ENCODE assay signal across 8 cellular contexts in the genomic region with DNA sequence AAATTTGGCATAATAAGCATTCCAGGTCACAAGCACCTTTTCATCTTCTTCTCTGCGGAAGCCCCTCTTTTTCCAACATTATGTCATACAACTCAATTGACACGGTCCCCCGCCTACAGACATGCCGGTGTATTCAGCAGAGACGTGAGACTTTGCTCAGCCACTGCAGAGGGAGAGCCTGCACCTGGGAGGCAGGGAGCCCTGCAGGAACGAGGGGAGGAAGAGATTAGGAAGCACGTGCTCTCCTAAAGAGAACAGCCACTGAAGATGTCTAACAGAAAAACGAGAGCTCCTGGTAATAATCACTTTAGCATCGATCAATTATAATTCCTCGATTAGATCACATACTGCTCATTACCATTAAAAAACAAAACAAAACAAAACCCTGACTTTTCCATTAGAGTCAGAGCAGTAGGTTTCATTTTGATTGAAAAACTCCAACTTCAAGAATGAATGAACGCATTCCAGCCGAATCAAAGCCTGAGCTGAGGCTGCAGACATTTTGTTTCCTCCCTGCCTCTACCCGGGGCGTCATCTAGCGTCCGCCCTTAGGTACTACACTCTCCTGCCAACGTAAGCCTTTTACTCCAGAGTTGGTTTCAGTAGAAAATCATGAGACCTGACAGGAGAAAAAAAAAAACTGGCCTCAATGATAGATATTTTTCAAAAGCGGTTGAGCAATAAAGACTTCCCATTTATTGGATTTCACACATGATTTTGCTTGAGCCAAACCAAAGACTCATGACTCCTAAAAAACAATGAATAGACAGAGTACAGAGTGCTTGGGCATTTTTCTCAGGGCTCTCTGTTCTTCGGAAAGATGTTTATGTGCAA.
DNase-seq lines count a peak whose midpoint lies in the region; ATAC-seq and TF ChIP-seq lines count a peak whose summit lies in the region.

No MANE protein-coding gene starts in this region.

- H3K27ac ChIP-seq in KMS-11 (no peak overlapping the region), neural progenitor cell (no peak overlapping the region)

- H3K4me1 ChIP-seq in KMS-11 (ENCODE audit: low read depth, poor library complexity, severe bottlenecking): peaks cover 4% of the 10 kb centered on the region
- peaks cover 24% of the 10 kb centered on the region for H3K4me1 ChIP-seq in neural progenitor cell

- H3K36me3 Mint-ChIP-seq in neural progenitor cell: no peaks in the 10 kb centered on the region

- TF ChIP-seq CTCF in KMS-11 (conservative IDR thresholded peaks at IDR 0.05; ENCODE audit: low read depth, low read length) (peak; percentile 88), fibroblast of mammary gland (conservative IDR thresholded peaks at IDR 0.05; ENCODE audit: control insufficient read depth, insufficient read depth, low read depth, low read length) (peak; percentile 100), neural progenitor cell (IDR thresholded peaks at IDR 0.05) (peak; percentile 96)

- peaks cover 70% of the 10 kb centered on the region for H3K4me1 Mint-ChIP-seq in neural progenitor cell

- no peak overlapping the region for H3K4me3 ChIP-seq in KMS-11 (IDR thresholded peaks at IDR 0.05; ENCODE audit: insufficient read depth, low read depth, low read length)
- H3K4me3 ChIP-seq in fibroblast of mammary gland (ENCODE audit: control insufficient read depth, low read depth, low read length): peak overlapping the region; percentile 30
- no peak overlapping the region for H3K4me3 ChIP-seq in neural progenitor cell

- H3K27ac Mint-ChIP-seq in neural progenitor cell: peak overlapping the region; percentile 65

- H3K4me3 Mint-ChIP-seq in neural progenitor cell: peak overlapping the region; percentile 74

- H3K79me2 ChIP-seq in KMS-11 (ENCODE audit: insufficient read depth, low read depth): no peaks in the 10 kb centered on the region
- H3K79me2 ChIP-seq in neural progenitor cell (ENCODE audit: low read depth): no peaks in the 10 kb centered on the region

- H2AFZ ChIP-seq in KMS-11 (ENCODE audit: low read depth) (peak overlapping the region; percentile 65; the same call in 1 of the 2 replicates), neural progenitor cell (replicated peaks) (peak overlapping the region; percentile 61)

- H3K36me3 ChIP-seq in KMS-11 (ENCODE audit: insufficient read depth) (no peaks in the 10 kb centered on the region), neural progenitor cell (no peaks in the 10 kb centered on the region)

- H3K9me3 Mint-ChIP-seq in neural progenitor cell: peaks cover 6% of the 10 kb centered on the region

- H3K27me3 Mint-ChIP-seq in neural progenitor cell (ENCODE audit: insufficient read depth, low read depth): peaks cover 9% of the 10 kb centered on the region

- ATAC-seq in GM18873 (IDR thresholded peaks at IDR 0.05; ENCODE audit: low FRiP score, unreplicated experiment): peak; percentile 44
- ATAC-seq in stimulated activated naive CD8-positive, alpha-beta T cell treated with anti-CD3 and anti-CD28 coated beads, Interleukin-15, Interleukin-2, amounts not matched to agents 100 U/mL and 50 U/mL, for 24 hours: peak; percentile 70

- no peaks in the 10 kb centered on the region for H3K9me3 ChIP-seq in neural progenitor cell (ENCODE audit: low read depth)

- no peak overlapping the region for H3K9ac ChIP-seq in KMS-11
- no peak overlapping the region for H3K9ac ChIP-seq in neural progenitor cell

- DNase-seq in AG08395 (ENCODE audit: low spot score): peak; percentile 83
- peak; percentile 74 for DNase-seq in RPMI7951 (ENCODE audit: low read depth)
- peak; percentile 71 for DNase-seq in activated T-helper 1 cell treated with Interleukin-2 at 50 U/mL for 16 hours (ENCODE audit: low read depth)
- DNase-seq in fibroblast of mammary gland (ENCODE audit: low read depth): peak; percentile 93
- peak; percentile 87 for DNase-seq in neural progenitor cell (ENCODE audit: low spot score)
- peak; percentile 85 for DNase-seq in stimulated activated naive CD8-positive, alpha-beta T cell treated with anti-CD3 and anti-CD28 coated beads, Interleukin-15, Interleukin-2, amounts not matched to agents 100 U/mL and 50 U/mL, for 24 hours

- H3F3A ChIP-seq in neural progenitor cell (ENCODE audit: low read depth): peaks cover 19% of the 10 kb centered on the region

- H3K4me2 ChIP-seq in KMS-11 (peak overlapping the region; percentile 40; the same call in 1 of the 2 replicates), neural progenitor cell (peak overlapping the region; percentile 28)

- H4K20me1 ChIP-seq in KMS-11 (ENCODE audit: insufficient read depth) (no peaks in the 10 kb centered on the region), neural progenitor cell (ENCODE audit: low read depth) (no peaks in the 10 kb centered on the region)

- H3K27me3 ChIP-seq in KMS-11 (ENCODE audit: insufficient read depth, low read depth) (no peaks in the 10 kb centered on the region), neural progenitor cell (no peaks in the 10 kb centered on the region)
